ENCODE assay signal across 24 cellular contexts in genomic region chr5:10629661-10630060, GRCh38.
A peak's percentile ranks its signal among the peaks of the same experiment; 100 is the strongest.
DNase-seq lines count a peak whose midpoint lies in the region; ATAC-seq, FAIRE-seq and TF ChIP-seq lines count a peak whose summit lies in the region.
"Had no signal": no experiment of that assay in that cellular context is flagged by ENCODE, and none has a peak within 500 bp of the region (broad histone marks: within the 10 kb centered on the region; RNA-seq: fewer than 3 reads in every experiment).

No MANE protein-coding gene starts in this region.

- H4K8ac ChIP-seq in H1 (ENCODE audit: extremely low read depth, insufficient read depth, low read length) = no peak overlapping the region

- H2BK15ac ChIP-seq in H1 (ENCODE audit: low read length) = peak overlapping the region; percentile 49; the same call in 1 of the 2 replicates

- H3K27ac ChIP-seq in H1 (ENCODE audit: low read depth, low read length) (no peak overlapping the region), tibial artery (no peak overlapping the region)
- H3K27ac ChIP-seq: 22Rv1, SK-N-MC had no signal

- peak overlapping the region; percentile 82; the same call in 1 of the 2 replicates for H2BK12ac ChIP-seq in H1 (ENCODE audit: low read depth, low read length)

- peaks cover 3% of the 10 kb centered on the region; the same call in 1 of the 2 replicates for H3K23me2 ChIP-seq in H1 (ENCODE audit: low read depth, low read length)

- H2BK120ac ChIP-seq in H1 (replicated peaks; ENCODE audit: low read depth, low read length) = no peak overlapping the region

- H2BK20ac ChIP-seq in H1 (ENCODE audit: low read length) = 0 out of 2 replicates have a peak overlapping the region, but pooled peaks have one; percentile 21

- TF ChIP-seq POLR2A in H1 (IDR thresholded peaks at IDR 0.05; ENCODE audit: control extremely low read depth in 1 of 2, low read depth in 2 of 2, low read length in 2 of 2) = no peak

- no peaks in the 10 kb centered on the region for H3K27me3 ChIP-seq in H1 (replicated peaks in 1 of 4; ENCODE audit: control insufficient read depth in 3 of 4, extremely low read depth in 1 of 4, insufficient read depth in 3 of 4, low read length in 3 of 4)
- no peaks in the 10 kb centered on the region for H3K27me3 ChIP-seq in tibial artery

- H3K79me1 ChIP-seq in H1 (ENCODE audit: low read depth, low read length) = no peaks in the 10 kb centered on the region

- H3K27ac Mint-ChIP-seq in activated naive CD4-positive, alpha-beta T cell treated with anti-CD3 and anti-CD28 coated beads, Interleukin-2, amount 50 U/mL, for 24 hours = peak overlapping the region; percentile 44
- H3K27ac Mint-ChIP-seq in activated naive CD4-positive, alpha-beta T cell treated with anti-CD3 and anti-CD28 coated beads for 36 hours = no peak overlapping the region
- H3K27ac Mint-ChIP-seq in IgD-negative memory B cell = peak overlapping the region in 2 of 3 donors; percentile 88 to 98
- H3K27ac Mint-ChIP-seq in stimulated activated naive B cell treated with anti-CD40 and anti-IgM and Interleukin-4, amounts not matched to agents 10 μg/mL and 1 μg/mL and 100 μg/mL, for 72 hours = peak overlapping the region; percentile 99

- no peak overlapping the region for H2BK5ac ChIP-seq in H1 (ENCODE audit: low read depth, low read length)

- H3K4me2 ChIP-seq in H1 (ENCODE audit: insufficient read depth in 1 of 2, low read depth in 2 of 2, low read length in 2 of 2) = no peak overlapping the region

- CTCF ChIA-PET in activated naive CD4-positive, alpha-beta T cell treated with anti-CD3 and anti-CD28 coated beads for 36 hours (lab: Charles Lee) = interaction anchor here (1.0 to 5.6 kb wide), 5 partner anchors 12 to 346 kb away, joined by 3 to 84 read pairs (median 4); no protein-coding TSS in a partner anchor
- CTCF ChIA-PET in H1 (lab: Charles Lee; ENCODE audit: partially characterized antibody) = interaction anchor here (0.9 to 9.6 kb wide), 18 partner anchors 7 to 183 kb away, joined by 3 to 199 read pairs (median 10); no protein-coding TSS in a partner anchor

- H2AK5ac ChIP-seq in H1 (ENCODE audit: low read depth, low read length) = peak overlapping the region; percentile 89; the same call in 1 of the 2 replicates

- WGBS in H1 (ENCODE audit: extremely low coverage in 1 of 2, insufficient coverage in 1 of 2, insufficient read length in 1 of 2, insufficient replicate concordance in 2 of 2, low coverage in 1 of 2, low lambda C conversion rate in 2 of 2, missing lambda C conversion rate in 1 of 2), 2 experiments = 94% methylated on average over 5 of the region's 5 CpGs; no CpG with 5 or more reads in 1 of the 2 experiments

- TF ChIP-seq CTCF in H1 (IDR thresholded peaks at IDR 0.05; ENCODE audit: control extremely low read depth in 1 of 3, insufficient read depth in 1 of 3, low read depth in 1 of 3, low read length in 3 of 3) (no peak), tibial artery (IDR thresholded peaks at IDR 0.05) (no peak)

- TF ChIP-seq RAD21 in H1 (IDR thresholded peaks at IDR 0.05 in 1 of 2, conservative IDR thresholded peaks at IDR 0.05 in 1 of 2; ENCODE audit: low read depth in 2 of 2, low read length in 2 of 2) = no peak

- FAIRE-seq in H1 (lab: Jason Lieb, UNC) = no peak
- FAIRE-seq: G401.6, GM19239, RCC 7860 had no signal

- H4K91ac ChIP-seq in H1 (replicated peaks; ENCODE audit: insufficient read length, low read length) = no peak overlapping the region

- H3K23ac ChIP-seq in H1 (ENCODE audit: insufficient read length) = no peak overlapping the region

- intact Hi-C loops in activated naive CD4-positive, alpha-beta T cell treated with anti-CD3 and anti-CD28 coated beads for 36 hours (cut with micrococcal nuclease) = loop anchor here (5.0 to 10.0 kb wide), 2 partner anchors 187 to 375 kb away; partner anchors contain the start of genes CCT5 and ROPN1L
- intact Hi-C loops in tibial artery (cut with DNase I; ENCODE audit: low total_unique reads) = loop anchor here (2.0 to 5.0 kb wide), 2 partner anchors 175 to 342 kb away; no protein-coding TSS in a partner anchor

- no peak overlapping the region for H3K9ac ChIP-seq in H1 (replicated peaks in 1 of 4; ENCODE audit: extremely low read depth in 1 of 4, low read depth in 3 of 4, low read length in 3 of 4)

- H3K36me3 Mint-ChIP-seq in activated naive CD4-positive, alpha-beta T cell treated with anti-CD3 and anti-CD28 coated beads, Interleukin-2, amount 50 U/mL, for 24 hours = no peaks in the 10 kb centered on the region
- H3K36me3 Mint-ChIP-seq in activated naive CD4-positive, alpha-beta T cell treated with anti-CD3 and anti-CD28 coated beads for 36 hours (ENCODE audit: low read depth) = no peaks in the 10 kb centered on the region
- H3K36me3 Mint-ChIP-seq in IgD-negative memory B cell = no peaks in the 10 kb centered on the region
- peaks cover 67 to 82% of the 10 kb centered on the region in 2 donors for H3K36me3 Mint-ChIP-seq in stimulated activated naive B cell treated with anti-CD40 and anti-IgM and Interleukin-4, amounts not matched to agents 10 μg/mL and 1 μg/mL and 100 μg/mL, for 72 hours

- ATAC-seq in stimulated activated naive B cell treated with anti-CD40 and anti-IgM and Interleukin-4, amounts not matched to agents 10 μg/mL and 1 μg/mL and 100 μg/mL, for 72 hours (replicated peaks) = no peak

- peaks cover 39% of the 10 kb centered on the region for H3K4me1 Mint-ChIP-seq in activated naive CD4-positive, alpha-beta T cell treated with anti-CD3 and anti-CD28 coated beads, Interleukin-2, amount 50 U/mL, for 24 hours
- H3K4me1 Mint-ChIP-seq in activated naive CD4-positive, alpha-beta T cell treated with anti-CD3 and anti-CD28 coated beads for 36 hours (ENCODE audit: low read depth) = peaks cover 43% of the 10 kb centered on the region
- peaks cover 49 to 70% (median 50%) of the 10 kb centered on the region in 3 donors for H3K4me1 Mint-ChIP-seq in IgD-negative memory B cell
- peaks cover 82 to 96% of the 10 kb centered on the region in 2 donors for H3K4me1 Mint-ChIP-seq in stimulated activated naive B cell treated with anti-CD40 and anti-IgM and Interleukin-4, amounts not matched to agents 10 μg/mL and 1 μg/mL and 100 μg/mL, for 72 hours

- peaks cover 0 to 9% of the 10 kb centered on the region in 2 experiments; a peak in 1 of 4 replicates for H3K79me2 ChIP-seq in H1 (ENCODE audit: control insufficient read depth in 1 of 2, insufficient read depth in 2 of 2, low read length in 2 of 2)

- H3K18ac ChIP-seq in H1 (ENCODE audit: extremely low read depth, low read length) = no peak overlapping the region

- no peak for DNase-seq in activated naive CD4-positive, alpha-beta T cell treated with anti-CD3 and anti-CD28 coated beads for 36 hours
- DNase-seq in H1 (ENCODE audit: low read depth in 1 of 2, low spot score in 2 of 2) (no peak), germinal center (ENCODE audit: low spot score) (no peak), tibial artery (no peak)
- no peak for DNase-seq in stimulated activated naive B cell treated with anti-CD40 and anti-IgM and Interleukin-4, amounts not matched to agents 10 μg/mL and 1 μg/mL and 100 μg/mL, for 72 hours
- no peak for DNase-seq in activated CD4-positive, alpha-beta T cell treated with anti-CD3 and anti-CD28 coated beads, Interleukin-2, amount 50 U/mL, for 48 hours
- DNase-seq: AML-193; DMS 273 treated with DMSO at 0.1 percent for 48 hours; HCEC 1CT; KG1; NCI-H1105 treated with DMSO at 0.1 percent for 48 hours; NCI-H1694 treated with DMSO at 0.1 percent for 48 hours; NCI-H2107; NCI-H510A; NCI-H748 treated with DMSO at 0.1 percent for 48 hours; NK-92 treated with Interleukin-12 subunit alpha and Interleukin-12 subunit beta, amount 100 ng/mL, for 24 hours; SHP77 had no signal

- H3K4me3 ChIP-seq in H1 (ENCODE audit: extremely low read depth in 1 of 4, insufficient read depth in 2 of 4, low read depth in 3 of 4, low read length in 4 of 4) (no peak overlapping the region), tibial artery (no peak overlapping the region)
- H3K4me3 ChIP-seq: SK-N-MC had no signal

- no peaks in the 10 kb centered on the region for H4K20me1 ChIP-seq in H1 (replicated peaks in 1 of 2; ENCODE audit: control insufficient read depth in 1 of 2, insufficient read depth in 2 of 2, low read length in 2 of 2)

- no peak overlapping the region for H2AFZ ChIP-seq in H1 (ENCODE audit: low read length)

- POLR2A ChIA-PET in H1 (lab: Charles Lee; ENCODE audit: partially characterized antibody) = no interaction called here

- no peak for TF ChIP-seq EP300 in H1 (IDR thresholded peaks at IDR 0.05; ENCODE audit: borderline replicate concordance in 1 of 2, low read depth in 2 of 2, low read length in 2 of 2)

- no peak overlapping the region for H4K5ac ChIP-seq in H1 (ENCODE audit: insufficient read length, low read depth, low read length)

- no peaks in the 10 kb centered on the region for H3K27me3 Mint-ChIP-seq in activated naive CD4-positive, alpha-beta T cell treated with anti-CD3 and anti-CD28 coated beads, Interleukin-2, amount 50 U/mL, for 24 hours
- H3K27me3 Mint-ChIP-seq in activated naive CD4-positive, alpha-beta T cell treated with anti-CD3 and anti-CD28 coated beads for 36 hours (ENCODE audit: low read depth) = peaks cover 6% of the 10 kb centered on the region
- H3K27me3 Mint-ChIP-seq in IgD-negative memory B cell = no peaks in the 10 kb centered on the region
- H3K27me3 Mint-ChIP-seq in stimulated activated naive B cell treated with anti-CD40 and anti-IgM and Interleukin-4, amounts not matched to agents 10 μg/mL and 1 μg/mL and 100 μg/mL, for 72 hours = no peaks in the 10 kb centered on the region

- H3K36me3 ChIP-seq in H1 (ENCODE audit: control insufficient read depth in 2 of 4, insufficient read depth in 4 of 4, low read length in 3 of 4) = no peaks in the 10 kb centered on the region
- no peaks in the 10 kb centered on the region for H3K36me3 ChIP-seq in tibial artery

- no peak overlapping the region for H3K56ac ChIP-seq in H1 (replicated peaks; ENCODE audit: insufficient read length, low read depth, low read length)

- no peak overlapping the region for H3K14ac ChIP-seq in H1 (ENCODE audit: insufficient read length)

- H3K4ac ChIP-seq in H1 (replicated peaks; ENCODE audit: insufficient read length, low read depth, low read length) = no peak overlapping the region

- no peaks in the 10 kb centered on the region for H3K9me3 Mint-ChIP-seq in activated naive CD4-positive, alpha-beta T cell treated with anti-CD3 and anti-CD28 coated beads, Interleukin-2, amount 50 U/mL, for 24 hours
- H3K9me3 Mint-ChIP-seq in activated naive CD4-positive, alpha-beta T cell treated with anti-CD3 and anti-CD28 coated beads for 36 hours = no peaks in the 10 kb centered on the region
- H3K9me3 Mint-ChIP-seq in IgD-negative memory B cell = no peaks in the 10 kb centered on the region
- peaks cover 3 to 7% of the 10 kb centered on the region in 2 donors for H3K9me3 Mint-ChIP-seq in stimulated activated naive B cell treated with anti-CD40 and anti-IgM and Interleukin-4, amounts not matched to agents 10 μg/mL and 1 μg/mL and 100 μg/mL, for 72 hours

- H3K4me3 Mint-ChIP-seq in activated naive CD4-positive, alpha-beta T cell treated with anti-CD3 and anti-CD28 coated beads, Interleukin-2, amount 50 U/mL, for 24 hours = no peak overlapping the region
- no peak overlapping the region for H3K4me3 Mint-ChIP-seq in activated naive CD4-positive, alpha-beta T cell treated with anti-CD3 and anti-CD28 coated beads for 36 hours
- H3K4me3 Mint-ChIP-seq in IgD-negative memory B cell = peak overlapping the region in 3 of 4 donors; percentile 32 to 87 (median 51)
- H3K4me3 Mint-ChIP-seq in stimulated activated naive B cell treated with anti-CD40 and anti-IgM and Interleukin-4, amounts not matched to agents 10 μg/mL and 1 μg/mL and 100 μg/mL, for 72 hours = peak overlapping the region; percentile 46 to 55

- H3K4me1 ChIP-seq in H1 (replicated peaks in 1 of 4; ENCODE audit: control insufficient read depth in 3 of 4, insufficient read depth in 4 of 4, low read length in 3 of 4) (peaks cover 2 to 17% (median 10%) of the 10 kb centered on the region in 4 experiments; a peak in 6 of 7 replicates), tibial artery (peaks cover 0 to 15% (median 7%) of the 10 kb centered on the region in 4 donors)

- no peaks in the 10 kb centered on the region for H3K9me3 ChIP-seq in H1 (ENCODE audit: insufficient read depth in 2 of 2, low read depth in 1 of 2, low read length in 1 of 2)
- H3K9me3 ChIP-seq in tibial artery = no peaks in the 10 kb centered on the region

Comparison
In these comparisons a context has a peak if more than half of its experiments do, and no peak if none do; other contexts are left out.
1. H3K4me3 Mint-ChIP-seq: peak in IgD-negative memory B cell (3 of 4) and stimulated activated naive B cell treated with anti-CD40 and anti-IgM and Interleukin-4, amounts not matched to agents 10 μg/mL and 1 μg/mL and 100 μg/mL, for 72 hours (2 of 2); none in activated naive CD4-positive, alpha-beta T cell treated with anti-CD3 and anti-CD28 coated beads, Interleukin-2, amount 50 U/mL, for 24 hours (single experiment) and activated naive CD4-positive, alpha-beta T cell treated with anti-CD3 and anti-CD28 coated beads for 36 hours (single experiment).